In genomic region chr6:111445786-111446395, GRCh38 we compare ENCODE assay signal across 23 cellular contexts. TPM values are rescaled to one million over a fixed set of nuclear protein-coding genes. Genes with fewer than 3 reads are reported as not detected.
DNase-seq lines count a peak whose midpoint lies in the region; ATAC-seq and TF ChIP-seq lines count a peak whose summit lies in the region.
"Had no signal": no experiment of that assay in that cellular context is flagged by ENCODE, and none has a peak within 500 bp of the region (broad histone marks: within the 10 kb centered on the region; RNA-seq: fewer than 3 reads in every experiment).

No MANE protein-coding gene starts in this region.

- TF ChIP-seq POLR2A in vagina (IDR thresholded peaks at IDR 0.05) = no peak

- intact Hi-C loops in vagina (cut with DNase I) = no loop called here

- H3K4me1 ChIP-seq in vagina = peaks cover 57% of the 10 kb centered on the region

- H3K27me3 ChIP-seq in vagina = no peaks in the 10 kb centered on the region
- H3K27me3 ChIP-seq: pancreas, right atrium auricular region, SJSA1, spleen had no signal

- H3K4me3 ChIP-seq in fibroblast of pulmonary artery (replicated peaks; ENCODE audit: low read depth, low read length) (no peak overlapping the region), vagina (no peak overlapping the region)
- H3K4me3 ChIP-seq: GM23248, left ventricle myocardium inferior, pancreas, right atrium auricular region, SJSA1, spleen had no signal

- H3K27ac ChIP-seq in vagina = no peak overlapping the region
- H3K27ac ChIP-seq: GM23248, left ventricle myocardium inferior, pancreas, right atrium auricular region, SJSA1, spleen had no signal

- peak; percentile 38 for ATAC-seq in SK-N-SH treated with all-trans-retinoic acid at 6 μM for 48 hours
- ATAC-seq: activated CD8-positive, alpha-beta T cell treated with anti-CD3 and anti-CD28 coated beads for 36 hours; activated naive CD4-positive, alpha-beta T cell treated with anti-CD3 and anti-CD28 coated beads, Interleukin-2, amount 50 U/mL, for 72 hours; natural killer cell treated with Interleukin-12 subunit alpha and Interleukin-12 subunit beta and Interleukin-15 and Interleukin-18, amount 100 ng/mL, for 72 hours; pancreas had no signal

- no peak for TF ChIP-seq CTCF in fibroblast of pulmonary artery (IDR thresholded peaks at IDR 0.05; ENCODE audit: low read length, missing control alignments)
- TF ChIP-seq CTCF in vagina (IDR thresholded peaks at IDR 0.05) = no peak

- DNase-seq in HT1080 (ENCODE audit: low read depth) (peak; percentile 59), fibroblast of pulmonary artery (ENCODE audit: low read depth) (peak; percentile 41), pons (ENCODE audit: low spot score) (peak; percentile 74), NCI-H2081 treated with DMSO at 0.1 percent for 48 hours (lab: John Stamatoyannopoulos, UW) (no peak), vagina (ENCODE audit: extremely low spot score in 2 of 2) (no peak)
- no peak for DNase-seq in stimulated activated naive CD4-positive, alpha-beta T cell treated with Interleukin-2 at 50 U/mL for 16 hours (lab: John Stamatoyannopoulos, UW)
- DNase-seq: activated CD4-positive, CD25-positive, alpha-beta regulatory T cell treated with anti-CD3 and anti-CD28 coated beads, Interleukin-2, amount 50 U/mL, for 72 hours; activated CD8-positive, alpha-beta T cell treated with anti-CD3 and anti-CD28 coated beads for 36 hours; caudate nucleus; CD4-positive, alpha-beta T cell; GM23248; hypothalamus; left ventricle myocardium inferior; NCI-H1092; NCI-H1930; NCI-H526; pancreas; spleen had no signal

- H3K36me3 ChIP-seq in vagina = no peaks in the 10 kb centered on the region
- H3K36me3 ChIP-seq: left ventricle myocardium inferior, pancreas, right atrium auricular region, spleen had no signal

- H3K9me3 ChIP-seq in vagina = no peaks in the 10 kb centered on the region
- H3K9me3 ChIP-seq: left ventricle myocardium inferior, pancreas, right atrium auricular region, SJSA1, spleen had no signal

TF ChIP-seq in SK-N-SH treated with all-trans-retinoic acid at 6 μM for 48 hours, 23 proteins besides CTCF, POLR2A, EP300 and RAD21:
- TF ChIP-seq GLIS3 (CRISPR knock-in tag; IDR thresholded peaks at IDR 0.05) (no peak), ZNF70 (CRISPR knock-in tag; IDR thresholded peaks at IDR 0.05) (no peak), POU6F1 (CRISPR knock-in tag; IDR thresholded peaks at IDR 0.05; ENCODE audit: borderline replicate concordance, low read depth) (no peak), ARNTL (CRISPR knock-in tag; IDR thresholded peaks at IDR 0.05; ENCODE audit: borderline replicate concordance, low read depth) (no peak), ZNF8 (CRISPR knock-in tag; IDR thresholded peaks at IDR 0.05) (no peak), BACH2 (CRISPR knock-in tag; IDR thresholded peaks at IDR 0.05; ENCODE audit: borderline replicate concordance) (no peak), ISL1 (CRISPR knock-in tag; IDR thresholded peaks at IDR 0.05) (no peak), TSHZ2 (CRISPR knock-in tag; IDR thresholded peaks at IDR 0.05) (no peak), ZFP3 (CRISPR knock-in tag; IDR thresholded peaks at IDR 0.05) (no peak), CSRNP3 (CRISPR knock-in tag; IDR thresholded peaks at IDR 0.05) (no peak)
TF ChIP-seq in SK-N-SH treated with all-trans-retinoic acid at 6 μM for 48 hours: peak in this region for 0.

RNA-seq across cellular contexts. Expression of gene REV3L, which starts 37.1 kb away (rescaled TPM):
- total RNA-seq in HT1080 (2014; rRNA removed; shearing (Covaris generic)) = 13.0 and 13.5 TPM in 2 replicates
- 10.5 and 12.4 TPM in 2 replicates for polyA plus RNA-seq in HT1080 (2015; cell fraction: cytosol; rRNA removed)
- 17.9 and 18.3 TPM in 2 replicates for polyA plus RNA-seq in HT1080 (2015; cell fraction: nucleus; rRNA removed)
- total RNA-seq in vagina = 33.9 TPM

Comparison
In these comparisons a context has a peak if more than half of its experiments do, and no peak if none do; other contexts are left out.
1. DNase-seq: peak in HT1080 (single experiment), fibroblast of pulmonary artery (single experiment) and pons (single experiment); none in NCI-H2081 treated with DMSO at 0.1 percent for 48 hours (single experiment), stimulated activated naive CD4-positive, alpha-beta T cell treated with Interleukin-2 at 50 U/mL for 16 hours (single experiment) and vagina (0 of 2).